1 cellular context compared by ENCODE assay signal in genomic region chr5:135398855-135399837, GRCh38.
TF ChIP-seq lines count a peak whose summit lies in the region.

Gene MACROH2A1, minus strand, starts transcription at chr5:135399231. Its CDS starts 10,138 bp downstream, at chr5:135389093.

TF ChIP-seq in K562, 482 proteins besides CTCF, POLR2A, EP300 and RAD21 (continued from another document and continues in another):
- TF ChIP-seq ZNF354B (CRISPR knock-in tag; IDR thresholded peaks at IDR 0.05) (no peak), ZBTB8A (IDR thresholded peaks at IDR 0.05; ENCODE audit: partially characterized antibody) (no peak), GATA2 (CRISPR knock-in tag; IDR thresholded peaks at IDR 0.05) (no peak), U2AF2 (optimal IDR thresholded peaks at IDR 0.05; ENCODE audit: low read depth, low read length) (no peak), NFIC (IDR thresholded peaks at IDR 0.05) (peak; percentile 8; the same call in 1 of the 2 replicates), SIX5 (IDR thresholded peaks at IDR 0.05; ENCODE audit: borderline replicate concordance in 1 of 2, insufficient read depth in 1 of 2, low read depth in 1 of 2, low read length in 2 of 2) (no peak), ZNF253 (CRISPR knock-in tag; conservative IDR thresholded peaks at IDR 0.05) (no peak), ZNF408 (CRISPR knock-in tag; IDR thresholded peaks at IDR 0.05; ENCODE audit: low read depth) (no peak), RAD51 (IDR thresholded peaks at IDR 0.05; ENCODE audit: borderline replicate concordance, low read depth) (no peak), KLF10 (CRISPR knock-in tag; IDR thresholded peaks at IDR 0.05) (no peak), ZNF146 (CRISPR knock-in tag; IDR thresholded peaks at IDR 0.05; ENCODE audit: unreplicated experiment) (no peak), LARP7 (IDR thresholded peaks at IDR 0.05) (0 out of 2 replicates have a peak, but pooled peaks have one; percentile 62), MBD1 (CRISPR knock-in tag; IDR thresholded peaks at IDR 0.05) (no peak), E4F1 (CRISPR knock-in tag; IDR thresholded peaks at IDR 0.05; ENCODE audit: borderline replicate concordance) (no peak), KAT2B (IDR thresholded peaks at IDR 0.05; ENCODE audit: low read depth, low read length) (no peak), ETV6 (IDR thresholded peaks at IDR 0.05; ENCODE audit: borderline replicate concordance in 1 of 2, low read depth in 2 of 2, low read length in 1 of 2) (no peak), ETV6 (CRISPR knock-in tag; IDR thresholded peaks at IDR 0.05; ENCODE audit: borderline replicate concordance) (no peak), ZEB2 (IDR thresholded peaks at IDR 0.05) (no peak), CBFA2T3 (IDR thresholded peaks at IDR 0.05) (no peak), ZNF134 (CRISPR knock-in tag; conservative IDR thresholded peaks at IDR 0.05) (no peak), ZNF41 (CRISPR knock-in tag; conservative IDR thresholded peaks at IDR 0.05) (no peak), NELFE (IDR thresholded peaks at IDR 0.05; ENCODE audit: insufficient read depth, insufficient read length) (no peak), IRF9 (tag; IDR thresholded peaks at IDR 0.05) (no peak), ZHX1 (conservative IDR thresholded peaks at IDR 0.05; ENCODE audit: low read length) (no peak), BRD4 (IDR thresholded peaks at IDR 0.05) (no peak), HMBOX1 (IDR thresholded peaks at IDR 0.05) (no peak; the same call in 1 of the 2 replicates), C11orf30 (IDR thresholded peaks at IDR 0.05; ENCODE audit: low read depth) (no peak), TEAD4 (IDR thresholded peaks at IDR 0.05; ENCODE audit: low read length) (no peak), TEAD4 (CRISPR knock-in tag; IDR thresholded peaks at IDR 0.05; ENCODE audit: borderline replicate concordance) (no peak), ARID2 (IDR thresholded peaks at IDR 0.05) (no peak), CREBBP (IDR thresholded peaks at IDR 0.05; ENCODE audit: low read depth, low read length) (no peak), E2F8 (IDR thresholded peaks at IDR 0.05; ENCODE audit: low read depth, partially characterized antibody) (no peak), HOMEZ (CRISPR knock-in tag; IDR thresholded peaks at IDR 0.05) (no peak), CREB5 (CRISPR knock-in tag; IDR thresholded peaks at IDR 0.05) (no peak), ARID3A (IDR thresholded peaks at IDR 0.05; ENCODE audit: borderline replicate concordance, low read depth, low read length) (no peak), ZC3H8 (IDR thresholded peaks at IDR 0.05) (no peak), MCM5 (IDR thresholded peaks at IDR 0.05; ENCODE audit: low read depth) (no peak), SMARCA5 (IDR thresholded peaks at IDR 0.05) (no peak), ZNF561 (CRISPR knock-in tag; conservative IDR thresholded peaks at IDR 0.05) (no peak), ELF2 (CRISPR knock-in tag; IDR thresholded peaks at IDR 0.05) (no peak), SREBF1 (IDR thresholded peaks at IDR 0.05; ENCODE audit: borderline replicate concordance, low read depth, low read length) (no peak), OTX1 (CRISPR knock-in tag; IDR thresholded peaks at IDR 0.05) (no peak), ZNF740 (CRISPR knock-in tag; IDR thresholded peaks at IDR 0.05) (peak; percentile 67; the same call in 1 of the 2 replicates), ZNF740 (tag; IDR thresholded peaks at IDR 0.05) (no peak), SAFB2 (IDR thresholded peaks at IDR 0.05; ENCODE audit: borderline replicate concordance, low read depth, low read length, severe bottlenecking) (no peak), ZBTB9 (CRISPR knock-in tag; IDR thresholded peaks at IDR 0.05) (no peak; the same call in none of the 2 replicates), HDAC3 (IDR thresholded peaks at IDR 0.05; ENCODE audit: borderline replicate concordance, partially characterized antibody) (no peak), ZKSCAN1 (IDR thresholded peaks at IDR 0.05; ENCODE audit: low read depth, low read length) (peak; percentile 99), NFYB (IDR thresholded peaks at IDR 0.05; ENCODE audit: extremely low read depth, insufficient read length) (no peak)
